Comparison of ENCODE assay signal across 9 cellular contexts in the genomic region with DNA sequence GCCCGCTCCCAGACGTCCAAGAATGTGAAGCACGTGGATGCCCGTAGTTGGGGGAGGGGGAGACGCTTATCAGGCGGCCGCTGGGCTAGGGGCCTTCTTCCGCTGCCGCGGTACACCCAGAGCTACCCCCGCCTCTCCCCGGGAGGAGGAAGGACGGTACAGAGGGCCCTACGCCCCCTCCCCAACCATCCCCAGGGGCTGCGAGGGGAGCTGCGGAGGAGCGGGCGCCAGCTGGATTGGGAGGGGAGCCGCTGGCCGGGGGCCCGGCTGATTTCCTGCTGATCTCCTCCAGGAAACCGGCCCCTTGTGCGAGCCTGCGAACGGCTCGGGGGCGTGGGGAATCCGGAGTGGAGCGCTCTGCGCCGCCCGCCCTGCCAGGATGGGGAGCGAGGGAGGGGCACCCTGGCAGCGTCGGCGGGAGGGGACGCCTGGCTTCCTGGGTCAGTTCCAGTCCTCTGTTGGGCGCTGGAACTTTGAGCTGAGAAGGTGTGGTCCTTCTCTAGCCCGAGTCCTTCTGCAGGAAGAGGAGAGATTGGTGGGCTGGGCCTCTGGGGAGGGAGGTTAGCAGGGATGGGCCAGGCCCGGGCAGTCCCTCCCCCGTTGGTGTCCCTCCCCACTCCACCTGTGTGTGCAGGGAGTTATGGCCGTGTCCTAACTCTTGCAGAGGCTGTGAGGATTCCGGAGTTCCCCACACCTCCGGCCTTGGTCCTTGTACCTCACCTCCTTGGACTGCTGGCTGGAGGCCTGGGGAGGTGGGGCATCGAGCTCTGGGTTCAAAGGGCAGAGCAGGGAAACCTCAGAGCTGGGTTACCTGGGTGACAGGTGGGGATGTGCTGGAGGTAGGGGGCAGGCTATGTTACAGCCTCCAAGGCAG. TPM values are rescaled to one million over a fixed set of nuclear protein-coding genes. Genes with fewer than 3 reads are reported as not detected.
DNase-seq lines count a peak whose midpoint lies in the region; ATAC-seq, FAIRE-seq and TF ChIP-seq lines count a peak whose summit lies in the region.
"Had no signal": no experiment of that assay in that cellular context is flagged by ENCODE, and none has a peak within 500 bp of the region (broad histone marks: within the 10 kb centered on the region; RNA-seq: fewer than 3 reads in every experiment).

No MANE protein-coding gene starts in this region.

- no peaks in the 10 kb centered on the region for H3K9me1 ChIP-seq in endothelial cell of umbilical vein (replicated peaks; ENCODE audit: control insufficient read depth, extremely low read depth, insufficient read depth, low read length)

- in situ Hi-C loops in HAP-1 (cut with MboI; ENCODE audit: low sequenced_read_pairs) = no loop called here

- no peak overlapping the region for H2AFZ ChIP-seq in endothelial cell of umbilical vein (ENCODE audit: low read depth, low read length)

- CTCF ChIA-PET in A673 (lab: Charles Lee) = interaction anchor here (0.6 kb wide), 2 partner anchors 28 to 60 kb away, joined by 5 read pairs; no protein-coding TSS in a partner anchor
- CTCF ChIA-PET in endothelial cell of umbilical vein (lab: Charles Lee) = interaction anchor here (1.2 to 10.6 kb wide), 8 partner anchors 10 to 215 kb away, joined by 3 to 109 read pairs (median 6); no protein-coding TSS in a partner anchor

- H3K4me1 ChIP-seq in A673 (ENCODE audit: insufficient read depth, low read length, poor library complexity, severe bottlenecking) = peaks cover 60% of the 10 kb centered on the region
- peaks cover 26% of the 10 kb centered on the region for H3K4me1 ChIP-seq in HAP-1
- peaks cover 74% of the 10 kb centered on the region for H3K4me1 ChIP-seq in endothelial cell of umbilical vein (ENCODE audit: control insufficient read depth, extremely low read depth, insufficient read depth, low read length)
- H3K4me1 ChIP-seq in mononuclear cell (ENCODE audit: insufficient read depth, low read length) = peaks cover 77% of the 10 kb centered on the region

- H3K36me3 ChIP-seq in A673 (ENCODE audit: insufficient read depth, low read length, poor library complexity, severe bottlenecking) (no peaks in the 10 kb centered on the region), HAP-1 (replicated peaks) (no peaks in the 10 kb centered on the region), endothelial cell of umbilical vein (ENCODE audit: control insufficient read depth in 2 of 2, extremely low read depth in 1 of 2, insufficient read depth in 2 of 2, low read length in 2 of 2) (peaks cover 0 to 14% of the 10 kb centered on the region in 2 experiments)

- no TSS peak for BruUV-seq in A673 (replicated peaks; lab: Mats Ljungman, UMichigan)
- BruUV-seq in endothelial cell of umbilical vein (replicated peaks; lab: Mats Ljungman, UMichigan) = no TSS peak

- dilution Hi-C loops in endothelial cell of umbilical vein (cut with MboI; ENCODE audit: extremely low pct_ligation_motif_present, low sequenced_read_pairs) = no loop called here

- no peaks in the 10 kb centered on the region for H3K27me3 ChIP-seq in A673 (replicated peaks; ENCODE audit: insufficient read depth, low read depth, low read length, poor library complexity)
- no peaks in the 10 kb centered on the region for H3K27me3 ChIP-seq in HAP-1 (ENCODE audit: low read depth)
- no peaks in the 10 kb centered on the region for H3K27me3 ChIP-seq in endothelial cell of umbilical vein (ENCODE audit: control insufficient read depth in 2 of 2, insufficient read depth in 2 of 2, low read length in 2 of 2)
- H3K27me3 ChIP-seq in mononuclear cell (ENCODE audit: insufficient read depth, low read length) = no peaks in the 10 kb centered on the region

- peak overlapping the region; percentile 53 for H3K9ac ChIP-seq in endothelial cell of umbilical vein (replicated peaks; ENCODE audit: extremely low read depth, insufficient read depth, low read length)

- peaks cover 73% of the 10 kb centered on the region for H3K79me2 ChIP-seq in endothelial cell of umbilical vein (ENCODE audit: control insufficient read depth, insufficient read depth, low read length)

- FAIRE-seq in endothelial cell of umbilical vein (lab: Jason Lieb, UNC) (peak; percentile 90), urothelium cell line (lab: Jason Lieb, UNC) (peak; percentile 23)
- FAIRE-seq: islet of Langerhans had no signal

- ATAC-seq in HG03521 (IDR thresholded peaks at IDR 0.05; ENCODE audit: unreplicated experiment) (no peak), HG03039 (IDR thresholded peaks at IDR 0.05; ENCODE audit: unreplicated experiment) (no peak)

- H3K9me3 ChIP-seq in A673 (ENCODE audit: low read depth, low read length, poor library complexity, severe bottlenecking) (no peaks in the 10 kb centered on the region), HAP-1 (no peaks in the 10 kb centered on the region), endothelial cell of umbilical vein (replicated peaks; ENCODE audit: control insufficient read depth, insufficient read depth, low read length) (no peaks in the 10 kb centered on the region), mononuclear cell (ENCODE audit: low read depth, low read length) (no peaks in the 10 kb centered on the region)

- intact Hi-C loops in A673 (cut with micrococcal nuclease; ENCODE audit: unreplicated experiment) (no loop called here), endothelial cell of umbilical vein (cut with micrococcal nuclease) (loop anchor here (5.0 kb wide), 1 partner anchor 128 kb away; a partner anchor contains a TSS)

- DNase-seq in A673 (ENCODE audit: low spot score) (peak; percentile 65), HAP-1 (ENCODE audit: low spot score in 2 of 2) (peak; percentile 15 to 65), UCSD-AML1 (lab: John Stamatoyannopoulos, UW; ENCODE audit: unreplicated experiment) (peak; percentile 87), endothelial cell of umbilical vein (ENCODE audit: low read depth, low spot score) (peak; percentile 78), urothelium cell line (ENCODE audit: low spot score) (peak; percentile 85)

- TF ChIP-seq CTCF in A673 (conservative IDR thresholded peaks at IDR 0.05; ENCODE audit: low read depth, low read length) (no peak), endothelial cell of umbilical vein (IDR thresholded peaks at IDR 0.05; ENCODE audit: extremely low read depth in 1 of 2, insufficient read depth in 1 of 2, low read depth in 1 of 2, low read length in 2 of 2) (no peak)

- H3K4me2 ChIP-seq in endothelial cell of umbilical vein (ENCODE audit: insufficient read depth, low read length) = peak overlapping the region; percentile 62

- H3K27ac ChIP-seq in A673 (ENCODE audit: low read depth, low read length, poor library complexity, severe bottlenecking) (peak overlapping the region; percentile 65), endothelial cell of umbilical vein (ENCODE audit: insufficient read depth, low read depth, low read length) (peak overlapping the region; percentile 77)

- peak overlapping the region; percentile 63 for H3K4me3 ChIP-seq in A673 (ENCODE audit: low read depth, low read length, poor library complexity, severe bottlenecking)
- no peak overlapping the region; the same call in 1 of the 2 replicates for H3K4me3 ChIP-seq in HAP-1
- peak overlapping the region in 2 of 3 experiments; percentile 69 to 85 for H3K4me3 ChIP-seq in endothelial cell of umbilical vein (replicated peaks in 1 of 3; ENCODE audit: insufficient read depth in 1 of 3, low read depth in 1 of 3, low read length in 3 of 3)
- peak overlapping the region; percentile 70 for H3K4me3 ChIP-seq in mononuclear cell (ENCODE audit: low read length)

- POLR2A ChIA-PET in A673 (lab: Charles Lee; ENCODE audit: low non-redundant PET) = no interaction called here
- POLR2A ChIA-PET in endothelial cell of umbilical vein (lab: Charles Lee) = interaction anchor here (0.7 to 1.3 kb wide), 2 partner anchors 26 to 1922 kb away, joined by 3 read pairs; no protein-coding TSS in a partner anchor

- TF ChIP-seq POLR2A in endothelial cell of umbilical vein (IDR thresholded peaks at IDR 0.05; ENCODE audit: low read depth, low read length) = no peak

- H4K20me1 ChIP-seq in endothelial cell of umbilical vein (replicated peaks; ENCODE audit: control insufficient read depth, extremely low read depth, insufficient read depth, low read length) = no peaks in the 10 kb centered on the region

TF ChIP-seq in endothelial cell of umbilical vein, 7 proteins besides CTCF, POLR2A, EP300 and RAD21 (continues in another document):
- peak; percentile 77 for TF ChIP-seq POLR2AphosphoS5 (IDR thresholded peaks at IDR 0.05; ENCODE audit: insufficient read depth, low read depth, low read length)
- TF ChIP-seq FOS (IDR thresholded peaks at IDR 0.05; ENCODE audit: borderline replicate concordance, insufficient read depth, low read length) = no peak

RNA-seq across cellular contexts. Expression of a gene that starts 19.1 kb away (rescaled TPM):
- total RNA-seq in A673 (2021) (not detected in 2 replicates), endothelial cell of umbilical vein (0.39 and 0.40 TPM in 2 replicates), mononuclear cell (0.21 TPM)
- 0.10 TPM in 1 of 2 replicates, not detected in the other for polyA plus RNA-seq in endothelial cell of umbilical vein
- not detected in 2 replicates for polyA plus RNA-seq in endothelial cell of umbilical vein (2011; cell fraction: cytosol; rRNA removed)
- not detected in 2 replicates for polyA plus RNA-seq in endothelial cell of umbilical vein (2011; cell fraction: nucleus; rRNA removed)
- not detected in 2 replicates for polyA plus RNA-seq in endothelial cell of umbilical vein (2012)
- polyA minus RNA-seq in endothelial cell of umbilical vein = not detected in 2 replicates
- not detected for polyA minus RNA-seq in endothelial cell of umbilical vein (2011; cell fraction: cytosol; rRNA and poly(A)+ RNA removed)
- not detected in 2 replicates for polyA minus RNA-seq in endothelial cell of umbilical vein (2011; cell fraction: nucleus; rRNA and poly(A)+ RNA removed)

RNA-seq across cellular contexts. Expression of a gene that starts 36.4 kb away (rescaled TPM):
- 25.4 and 30.3 TPM in 2 replicates for total RNA-seq in A673 (2021)
- 37.8 and 43.4 TPM in 2 replicates for total RNA-seq in endothelial cell of umbilical vein
- 11.2 and 11.9 TPM in 2 replicates for polyA plus RNA-seq in endothelial cell of umbilical vein
- polyA plus RNA-seq in endothelial cell of umbilical vein (2011; cell fraction: cytosol; rRNA removed) = 11.3 and 13.6 TPM in 2 replicates
- polyA plus RNA-seq in endothelial cell of umbilical vein (2011; cell fraction: nucleus; rRNA removed) = 9.9 and 12.3 TPM in 2 replicates
- polyA plus RNA-seq in endothelial cell of umbilical vein (2012) = 27.6 and 34.9 TPM in 2 replicates
- polyA minus RNA-seq in endothelial cell of umbilical vein = 11.6 and 20.5 TPM in 2 replicates
- polyA minus RNA-seq in endothelial cell of umbilical vein (2011; cell fraction: cytosol; rRNA and poly(A)+ RNA removed) = 6.7 TPM
- polyA minus RNA-seq in endothelial cell of umbilical vein (2011; cell fraction: nucleus; rRNA and poly(A)+ RNA removed) = 8.0 and 10.0 TPM in 2 replicates
- 67.9 TPM for total RNA-seq in mononuclear cell

RNA-seq across cellular contexts. Expression of a gene that starts 57.7 kb away (rescaled TPM):
- 82.6 and 85.7 TPM in 2 replicates for total RNA-seq in A673 (2021)
- total RNA-seq in endothelial cell of umbilical vein = 49.9 and 55.2 TPM in 2 replicates
- 13.4 and 15.5 TPM in 2 replicates for polyA plus RNA-seq in endothelial cell of umbilical vein
- polyA plus RNA-seq in endothelial cell of umbilical vein (2011; cell fraction: cytosol; rRNA removed) = 25.1 and 29.1 TPM in 2 replicates
- polyA plus RNA-seq in endothelial cell of umbilical vein (2011; cell fraction: nucleus; rRNA removed) = 31.9 and 52.5 TPM in 2 replicates
- polyA plus RNA-seq in endothelial cell of umbilical vein (2012) = 18.0 and 33.6 TPM in 2 replicates
- 17.1 and 22.1 TPM in 2 replicates for polyA minus RNA-seq in endothelial cell of umbilical vein
- 40.0 TPM for polyA minus RNA-seq in endothelial cell of umbilical vein (2011; cell fraction: cytosol; rRNA and poly(A)+ RNA removed)
- 31.5 and 42.2 TPM in 2 replicates for polyA minus RNA-seq in endothelial cell of umbilical vein (2011; cell fraction: nucleus; rRNA and poly(A)+ RNA removed)
- 0.21 TPM for total RNA-seq in mononuclear cell

Comparison
In these comparisons a context has a peak if more than half of its experiments do, and no peak if none do; other contexts are left out.
1. RNA of a gene that starts 57.7 kb away (total RNA-seq): 82.6 to 85.7 TPM in A673 and 49.9 to 55.2 TPM in endothelial cell of umbilical vein; 0.21 TPM in mononuclear cell (single experiment); every median in the first group is over 10 times any median in the second.
2. Peak in every context shown above with its lines, with median percentiles within 50 percentile points of each other: DNase-seq.